22 cellular contexts compared by ENCODE assay signal in genomic region chr10:66651308-66652082, GRCh38.
DNase-seq lines count a peak whose midpoint lies in the region; ATAC-seq, FAIRE-seq and TF ChIP-seq lines count a peak whose summit lies in the region.
"Had no signal": no experiment of that assay in that cellular context is flagged by ENCODE, and none has a peak within 500 bp of the region (broad histone marks: within the 10 kb centered on the region; RNA-seq: fewer than 3 reads in every experiment).

No MANE protein-coding gene starts in this region.

- H3K36me3 ChIP-seq in kidney (ENCODE audit: control insufficient read depth in 1 of 2, insufficient read depth in 2 of 2, low read length in 2 of 2) (no peaks in the 10 kb centered on the region), upper lobe of right lung (no peaks in the 10 kb centered on the region)
- H3K36me3 ChIP-seq: BE2C; BLaER1 treated with 17β-estradiol and CSF1 and Interleukin-3, amounts not matched to agents 10 nM and 100 nM; HAP-1 had no signal

- intact Hi-C loops in left ventricle myocardium superior (cut with micrococcal nuclease), result no loop called here
- intact Hi-C loops in cardiac septum (cut with DNase I), result no loop called here
- intact Hi-C loops in kidney (cut with DNase I), result no loop called here
- intact Hi-C loops in upper lobe of right lung (cut with DNase I), result no loop called here

- POLR2A ChIA-PET in HEK293T (lab: Yijun Ruan, JAX), result no interaction called here

- no peak overlapping the region for H3K9ac ChIP-seq in kidney (ENCODE audit: low read length in 2 of 2)
- H3K9ac ChIP-seq: BLaER1 treated with 17β-estradiol and CSF1 and Interleukin-3, amounts not matched to agents 10 nM and 100 nM had no signal

- H3K9me3 ChIP-seq in kidney (ENCODE audit: control insufficient read depth in 1 of 2, low read length in 2 of 2), result peaks cover 0 to 2% of the 10 kb centered on the region in 2 donors
- no peaks in the 10 kb centered on the region for H3K9me3 ChIP-seq in upper lobe of right lung
- H3K9me3 ChIP-seq: BE2C, HAP-1 had no signal

- H3K4me1 ChIP-seq in kidney (ENCODE audit: control insufficient read depth in 1 of 2, insufficient read depth in 1 of 2, low read depth in 1 of 2, low read length in 2 of 2) (no peaks in the 10 kb centered on the region), upper lobe of right lung (no peaks in the 10 kb centered on the region)
- H3K4me1 ChIP-seq: A549; BE2C; BLaER1 treated with 17β-estradiol and CSF1 and Interleukin-3, amounts not matched to agents 10 nM and 100 nM; HAP-1 had no signal

- peak; percentile 16 for DNase-seq in left ventricle myocardium superior
- DNase-seq in cardiac septum (ENCODE audit: low spot score), result no peak
- peak; percentile 54 for DNase-seq in kidney
- no peak for DNase-seq in upper lobe of right lung
- no peak for DNase-seq in HEK293T (ENCODE audit: extremely low spot score)
- no peak for DNase-seq in putamen (ENCODE audit: low spot score)
- DNase-seq: 8988T; ACHN; AML-193; BE2C; CD4-positive, alpha-beta T cell; CD8-positive, alpha-beta memory T cell; DMS 273 treated with DMSO at 0.1 percent for 48 hours; DND-41; GOT3 had no signal

- CTCF ChIA-PET in HEK293T (lab: Yijun Ruan, JAX), result no interaction called here

- no peak for ATAC-seq in left ventricle myocardium superior
- peak; percentile 33 for ATAC-seq in upper lobe of right lung
- ATAC-seq: A549 had no signal

- H3K4me3 ChIP-seq in kidney (ENCODE audit: low read length in 2 of 2), result no peak overlapping the region
- H3K4me3 ChIP-seq in upper lobe of right lung, result no peak overlapping the region
- H3K4me3 ChIP-seq: A549; BLaER1 treated with 17β-estradiol and CSF1 and Interleukin-3, amounts not matched to agents 10 nM and 100 nM; HAP-1 had no signal

- no peak for TF ChIP-seq CTCF in kidney (IDR thresholded peaks at IDR 0.05; ENCODE audit: borderline replicate concordance, extremely low read depth, insufficient read depth)
- no peak for TF ChIP-seq CTCF in upper lobe of right lung (IDR thresholded peaks at IDR 0.05)

- H3K27ac ChIP-seq in kidney (ENCODE audit: low read depth in 2 of 2, low read length in 2 of 2) (no peak overlapping the region), upper lobe of right lung (no peak overlapping the region)
- H3K27ac ChIP-seq: A549; BLaER1 treated with 17β-estradiol and CSF1 and Interleukin-3, amounts not matched to agents 10 nM and 100 nM had no signal

- no peak for FAIRE-seq in kidney (lab: Jason Lieb, UNC)
- FAIRE-seq: A549, D721Med, G401.6, GM12892, H54 had no signal

- H3K27me3 ChIP-seq in upper lobe of right lung, result no peaks in the 10 kb centered on the region
- H3K27me3 ChIP-seq: BE2C; BLaER1 treated with 17β-estradiol and CSF1 and Interleukin-3, amounts not matched to agents 10 nM and 100 nM had no signal

TF ChIP-seq in HEK293T, 16 proteins besides CTCF, POLR2A, EP300 and RAD21:
- TF ChIP-seq PKNOX1 (IDR thresholded peaks at IDR 0.05) (no peak), BHLHE40 (IDR thresholded peaks at IDR 0.05; ENCODE audit: borderline replicate concordance) (no peak), FOXA1 (IDR thresholded peaks at IDR 0.05) (no peak), SP1 (IDR thresholded peaks at IDR 0.05) (no peak), FOXK2 (IDR thresholded peaks at IDR 0.05) (no peak), SUZ12 (IDR thresholded peaks at IDR 0.05) (no peak), ZNF384 (IDR thresholded peaks at IDR 0.05) (no peak), HDGF (IDR thresholded peaks at IDR 0.05; ENCODE audit: borderline replicate concordance) (no peak), ARNT (IDR thresholded peaks at IDR 0.05) (no peak), ELF4 (IDR thresholded peaks at IDR 0.05) (no peak), NFRKB (IDR thresholded peaks at IDR 0.05) (no peak), TARDBP (IDR thresholded peaks at IDR 0.05) (no peak)

Comparison
In these comparisons a context has a peak if more than half of its experiments do, and no peak if none do; other contexts are left out.
1. DNase-seq: peak in left ventricle myocardium superior (single experiment) and kidney (single experiment); none in cardiac septum (single experiment), upper lobe of right lung (single experiment), HEK293T (single experiment) and putamen (single experiment).